In the genomic region with DNA sequence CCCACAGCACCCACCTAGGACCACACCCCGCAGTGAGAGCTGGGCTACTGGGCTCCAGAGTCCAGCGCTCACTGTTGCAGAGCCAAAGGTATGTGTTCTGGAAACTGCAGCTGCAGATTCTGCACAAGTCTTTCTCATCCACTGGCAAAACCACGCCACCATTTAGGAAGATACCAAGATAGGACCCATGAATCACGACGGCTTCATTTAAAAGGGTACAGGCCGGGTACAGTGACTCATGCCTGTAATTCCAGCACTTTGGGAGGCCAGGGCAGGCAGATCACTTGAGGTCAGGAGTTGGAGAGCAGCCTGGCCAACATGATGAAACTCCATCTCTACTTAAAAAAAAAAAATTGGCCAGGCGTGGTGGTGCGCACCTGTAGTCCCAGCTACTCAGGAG, we compare ENCODE assay signal across 1 cellular context.
TF ChIP-seq lines count a peak whose summit lies in the region.

No MANE protein-coding gene starts in this region.

TF ChIP-seq in SK-N-SH treated with all-trans-retinoic acid at 6 μM for 48 hours, 23 proteins besides CTCF, POLR2A, EP300 and RAD21:
- TF ChIP-seq, protein P1, sequence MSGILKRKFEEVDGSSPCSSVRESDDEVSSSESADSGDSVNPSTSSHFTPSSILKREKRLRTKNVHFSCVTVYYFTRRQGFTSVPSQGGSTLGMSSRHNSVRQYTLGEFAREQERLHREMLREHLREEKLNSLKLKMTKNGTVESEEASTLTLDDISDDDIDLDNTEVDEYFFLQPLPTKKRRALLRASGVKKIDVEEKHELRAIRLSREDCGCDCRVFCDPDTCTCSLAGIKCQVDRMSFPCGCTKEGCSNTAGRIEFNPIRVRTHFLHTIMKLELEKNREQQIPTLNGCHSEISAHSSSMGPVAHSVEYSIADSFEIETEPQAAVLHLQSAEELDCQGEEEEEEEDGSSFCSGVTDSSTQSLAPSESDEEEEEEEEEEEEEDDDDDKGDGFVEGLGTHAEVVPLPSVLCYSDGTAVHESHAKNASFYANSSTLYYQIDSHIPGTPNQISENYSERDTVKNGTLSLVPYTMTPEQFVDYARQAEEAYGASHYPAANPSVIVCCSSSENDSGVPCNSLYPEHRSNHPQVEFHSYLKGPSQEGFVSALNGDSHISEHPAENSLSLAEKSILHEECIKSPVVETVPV (CRISPR knock-in tag; IDR thresholded peaks at IDR 0.05), result no peak
- TF ChIP-seq CSDC2 (CRISPR knock-in tag; IDR thresholded peaks at IDR 0.05) (no peak), ZNF8 (CRISPR knock-in tag; IDR thresholded peaks at IDR 0.05) (no peak), ZNF565 (CRISPR knock-in tag; conservative IDR thresholded peaks at IDR 0.05; ENCODE audit: low read depth) (no peak), ESRRG (CRISPR knock-in tag; IDR thresholded peaks at IDR 0.05) (no peak), PPARA (CRISPR knock-in tag; IDR thresholded peaks at IDR 0.05; ENCODE audit: borderline replicate concordance) (no peak)
